ENCODE assay signal across 8 cellular contexts in genomic region chr18:3447035-3447894, GRCh38. TPM values are rescaled to one million over a fixed set of nuclear protein-coding genes. Genes with fewer than 3 reads are reported as not detected.
DNase-seq lines count a peak whose midpoint lies in the region; ATAC-seq lines count a peak whose summit lies in the region.

No MANE protein-coding gene starts in this region.

- H3K9me3 ChIP-seq in MG63 (no peaks in the 10 kb centered on the region), iPS-18c (ENCODE audit: control insufficient read depth, insufficient read depth, low read length) (no peaks in the 10 kb centered on the region)

- no peak for ATAC-seq in GM21529 (IDR thresholded peaks at IDR 0.05; ENCODE audit: unreplicated experiment)
- ATAC-seq in HG03196 (IDR thresholded peaks at IDR 0.05; ENCODE audit: unreplicated experiment): no peak

- H3K27me3 ChIP-seq in MG63: no peaks in the 10 kb centered on the region

- H3K4me3 ChIP-seq in MG63 (peak overlapping the region; percentile 71), iPS-18c (ENCODE audit: insufficient read depth, low read depth, low read length) (peak overlapping the region; percentile 92)

- H3K36me3 ChIP-seq in MG63: 0 out of 2 replicates have a peak, but pooled peaks cover 2% of the 10 kb centered on the region

- DNase-seq in D341Med (ENCODE audit: low spot score): peak; percentile 49
- peak; percentile 65 for DNase-seq in MG63
- DNase-seq in amygdala (lab: John Stamatoyannopoulos, UW): peak in 29 of 56 donors; percentile 25 to 80 (median 65)
- peak; percentile 39 for DNase-seq in stimulated activated CD4-positive, alpha-beta T cell treated with anti-CD3 and anti-CD28 coated beads, Interleukin-1b, Interleukin-23, amount 100 ng/mL, for 48 hours
- DNase-seq in GOT3 (lab: John Stamatoyannopoulos, UW): no peak

RNA-seq across cellular contexts. Expression of gene TGIF1, which starts 2.7 kb away (rescaled TPM):
- 28.2 and 43.2 TPM in 2 replicates for total RNA-seq in MG63 (2014; rRNA removed; shearing (Covaris generic); ENCODE audit: low replicate concordance)
